Comparison of ENCODE assay signal across 15 cellular contexts in the genomic region with DNA sequence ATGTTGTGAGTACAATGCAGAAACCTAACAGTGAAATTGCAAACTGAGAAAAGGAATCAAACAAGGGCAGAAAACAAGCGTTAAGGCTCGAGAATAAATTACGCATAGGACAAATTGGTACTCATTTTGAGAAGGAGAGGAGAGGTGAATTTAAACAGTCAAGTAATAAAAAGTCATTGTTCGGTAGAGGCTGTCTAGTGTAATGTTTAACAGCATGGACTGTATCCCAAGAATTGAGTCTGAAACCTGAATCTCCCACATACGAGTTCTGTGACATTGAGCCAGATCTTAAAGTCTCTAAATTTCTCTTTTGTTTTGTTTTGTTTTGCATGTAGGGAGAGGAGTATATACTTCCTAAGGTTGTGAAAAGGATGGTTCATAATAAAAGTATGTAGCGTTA.
A peak's percentile ranks its signal among the peaks of the same experiment; 100 is the strongest.
DNase-seq lines count a peak whose midpoint lies in the region; ATAC-seq and TF ChIP-seq lines count a peak whose summit lies in the region.
"Had no signal": no experiment of that assay in that cellular context is flagged by ENCODE, and none has a peak within 500 bp of the region (broad histone marks: within the 10 kb centered on the region; RNA-seq: fewer than 3 reads in every experiment).

No MANE protein-coding gene starts in this region.

- H4K20me1 ChIP-seq in OCI-LY3 (ENCODE audit: insufficient read depth, low read length) = no peaks in the 10 kb centered on the region

- H3K4me1 Mint-ChIP-seq in activated CD8-positive, alpha-beta T cell treated with anti-CD3 and anti-CD28 coated beads for 36 hours (ENCODE audit: low read depth) = peaks cover 48% of the 10 kb centered on the region
- peaks cover 54% of the 10 kb centered on the region for H3K4me1 Mint-ChIP-seq in activated CD8-positive, alpha-beta T cell treated with anti-CD3 and anti-CD28 coated beads, Interleukin-2, amount 10 ng/mL, durations not matched to agents 7 days and 5 days (ENCODE audit: low read depth)
- H3K4me1 Mint-ChIP-seq in immature natural killer cell = peaks cover 54 to 71% of the 10 kb centered on the region in 2 donors
- peaks cover 48% of the 10 kb centered on the region for H3K4me1 Mint-ChIP-seq in stimulated activated effector memory CD8-positive, alpha-beta T cell treated with anti-CD3 and anti-CD28 coated beads, Interleukin-12 subunit alpha, Interleukin-12 subunit beta, amount 100 ng/mL, for 72 hours
- H3K4me1 Mint-ChIP-seq in mesothelial cell of epicardium = peaks cover 23% of the 10 kb centered on the region

- no peaks in the 10 kb centered on the region for H3K79me2 ChIP-seq in OCI-LY3 (ENCODE audit: low read length)

- peak overlapping the region; percentile 93 for H3K27ac Mint-ChIP-seq in activated CD8-positive, alpha-beta T cell treated with anti-CD3 and anti-CD28 coated beads for 36 hours
- H3K27ac Mint-ChIP-seq in activated CD8-positive, alpha-beta T cell treated with anti-CD3 and anti-CD28 coated beads, Interleukin-2, amount 10 ng/mL, durations not matched to agents 7 days and 5 days = no peak overlapping the region
- H3K27ac Mint-ChIP-seq in immature natural killer cell (peak overlapping the region in 5 of 6 donors; percentile 50 to 91 (median 70)), mesothelial cell of epicardium (no peak overlapping the region)
- H3K27ac Mint-ChIP-seq in stimulated activated effector memory CD8-positive, alpha-beta T cell treated with anti-CD3 and anti-CD28 coated beads, Interleukin-12 subunit alpha, Interleukin-12 subunit beta, amount 100 ng/mL, for 72 hours = peak overlapping the region; percentile 88

- no peaks in the 10 kb centered on the region for H3K27me3 Mint-ChIP-seq in activated CD8-positive, alpha-beta T cell treated with anti-CD3 and anti-CD28 coated beads for 36 hours
- no peaks in the 10 kb centered on the region for H3K27me3 Mint-ChIP-seq in activated CD8-positive, alpha-beta T cell treated with anti-CD3 and anti-CD28 coated beads, Interleukin-2, amount 10 ng/mL, durations not matched to agents 7 days and 5 days (ENCODE audit: low read depth)
- H3K27me3 Mint-ChIP-seq in immature natural killer cell (ENCODE audit: low read depth in 3 of 3) = no peaks in the 10 kb centered on the region
- H3K27me3 Mint-ChIP-seq in mesothelial cell of epicardium (ENCODE audit: low read depth) = no peaks in the 10 kb centered on the region

- ATAC-seq in activated CD8-positive, alpha-beta T cell treated with anti-CD3 and anti-CD28 coated beads for 36 hours = no peak
- no peak for ATAC-seq in activated CD8-positive, alpha-beta T cell treated with anti-CD3 and anti-CD28 coated beads, Interleukin-2, amount 10 ng/mL, durations not matched to agents 7 days and 5 days
- no peak for ATAC-seq in stimulated activated effector memory CD8-positive, alpha-beta T cell treated with anti-CD3 and anti-CD28 coated beads, Interleukin-12 subunit alpha, Interleukin-12 subunit beta, amount 100 ng/mL, for 72 hours
- no peak for ATAC-seq in HG02571 (IDR thresholded peaks at IDR 0.05; ENCODE audit: unreplicated experiment)

- peak overlapping the region; percentile 81 for H3K9ac ChIP-seq in OCI-LY3 (ENCODE audit: low read length)

- TF ChIP-seq CTCF in activated CD8-positive, alpha-beta T cell treated with anti-CD3 and anti-CD28 coated beads for 36 hours (IDR thresholded peaks at IDR 0.05) = no peak
- no peak for TF ChIP-seq CTCF in OCI-LY3 (IDR thresholded peaks at IDR 0.05; ENCODE audit: low read depth, low read length)
- no peak for TF ChIP-seq CTCF in mesothelial cell of epicardium (IDR thresholded peaks at IDR 0.05; ENCODE audit: unreplicated experiment)

- H3K4me1 ChIP-seq in OCI-LY3 (ENCODE audit: low read length) = peaks cover 50% of the 10 kb centered on the region

- intact Hi-C loops in activated CD8-positive, alpha-beta T cell treated with anti-CD3 and anti-CD28 coated beads for 36 hours (cut with micrococcal nuclease) = no loop called here

- peaks cover 7% of the 10 kb centered on the region; the same call in 1 of the 2 replicates for H3K9me3 ChIP-seq in OCI-LY3 (ENCODE audit: insufficient read depth, low read length)
- H3K9me3 ChIP-seq: Peyer's patch had no signal

- peaks cover 29% of the 10 kb centered on the region for H3K9me3 Mint-ChIP-seq in activated CD8-positive, alpha-beta T cell treated with anti-CD3 and anti-CD28 coated beads for 36 hours
- peaks cover 34% of the 10 kb centered on the region for H3K9me3 Mint-ChIP-seq in activated CD8-positive, alpha-beta T cell treated with anti-CD3 and anti-CD28 coated beads, Interleukin-2, amount 10 ng/mL, durations not matched to agents 7 days and 5 days (ENCODE audit: insufficient read depth)
- peaks cover 0 to 8% (median 0%) of the 10 kb centered on the region in 6 donors for H3K9me3 Mint-ChIP-seq in immature natural killer cell
- H3K9me3 Mint-ChIP-seq in stimulated activated effector memory CD8-positive, alpha-beta T cell treated with anti-CD3 and anti-CD28 coated beads, Interleukin-12 subunit alpha, Interleukin-12 subunit beta, amount 100 ng/mL, for 72 hours = peaks cover 7% of the 10 kb centered on the region
- no peaks in the 10 kb centered on the region for H3K9me3 Mint-ChIP-seq in mesothelial cell of epicardium

- peak overlapping the region; percentile 44 for H2AFZ ChIP-seq in OCI-LY3 (ENCODE audit: low read depth, low read length)

- H3K36me3 ChIP-seq in OCI-LY3 (replicated peaks; ENCODE audit: low read depth, low read length) = peaks cover 8% of the 10 kb centered on the region
- H3K36me3 ChIP-seq: Peyer's patch, WERI-Rb-1 had no signal

- peak overlapping the region; percentile 85 for H3K4me2 ChIP-seq in OCI-LY3 (ENCODE audit: low read length)

- POLR2A ChIA-PET in activated CD8-positive, alpha-beta T cell treated with anti-CD3 and anti-CD28 coated beads for 36 hours (lab: Charles Lee) = interaction anchor here (0.6 to 1.7 kb wide), 3 partner anchors 37 to 41 kb away, joined by 3 to 9 read pairs (median 3); no protein-coding TSS in a partner anchor
- POLR2A ChIA-PET in activated CD8-positive, alpha-beta T cell treated with anti-CD3 and anti-CD28 coated beads, Interleukin-2, amount 10 ng/mL, durations not matched to agents 7 days and 5 days (lab: Charles Lee) = interaction anchor here (1.2 to 3.6 kb wide), 3 partner anchors 43 to 217 kb away, joined by 3 to 35 read pairs (median 25); partner anchors contain the start of gene BTG1

- CTCF ChIA-PET in activated CD8-positive, alpha-beta T cell treated with anti-CD3 and anti-CD28 coated beads for 36 hours (lab: Charles Lee) = interaction anchor here (0.9 to 1.0 kb wide), 2 partner anchors 10 to 47 kb away, joined by 3 read pairs; no protein-coding TSS in a partner anchor
- CTCF ChIA-PET in activated CD8-positive, alpha-beta T cell treated with anti-CD3 and anti-CD28 coated beads, Interleukin-2, amount 10 ng/mL, durations not matched to agents 7 days and 5 days (lab: Charles Lee) = interaction anchor here (1.4 to 3.2 kb wide), 5 partner anchors 42 to 980 kb away, joined by 4 to 13 read pairs (median 11); partner anchors contain the start of gene BTG1

- peaks cover 20% of the 10 kb centered on the region for H3K36me3 Mint-ChIP-seq in activated CD8-positive, alpha-beta T cell treated with anti-CD3 and anti-CD28 coated beads for 36 hours (ENCODE audit: low read depth)
- peaks cover 58% of the 10 kb centered on the region for H3K36me3 Mint-ChIP-seq in activated CD8-positive, alpha-beta T cell treated with anti-CD3 and anti-CD28 coated beads, Interleukin-2, amount 10 ng/mL, durations not matched to agents 7 days and 5 days (ENCODE audit: low read depth)
- H3K36me3 Mint-ChIP-seq in immature natural killer cell (peaks cover 0 to 7% (median under 1%) of the 10 kb centered on the region in 3 donors), mesothelial cell of epicardium (no peaks in the 10 kb centered on the region)
- no peaks in the 10 kb centered on the region for H3K36me3 Mint-ChIP-seq in stimulated activated effector memory CD8-positive, alpha-beta T cell treated with anti-CD3 and anti-CD28 coated beads, Interleukin-12 subunit alpha, Interleukin-12 subunit beta, amount 100 ng/mL, for 72 hours

- no peak for DNase-seq in activated CD8-positive, alpha-beta T cell treated with anti-CD3 and anti-CD28 coated beads for 36 hours
- DNase-seq in activated CD8-positive, alpha-beta T cell treated with anti-CD3 and anti-CD28 coated beads, Interleukin-2, amount 10 ng/mL, durations not matched to agents 7 days and 5 days = no peak
- DNase-seq in immature natural killer cell (no peak), C1 segment of cervical spinal cord (lab: John Stamatoyannopoulos, UW) (no peak), mesothelial cell of epicardium (ENCODE audit: low spot score in 2 of 2, unreplicated experiment in 2 of 2) (no peak)
- DNase-seq in stimulated activated effector memory CD8-positive, alpha-beta T cell treated with anti-CD3 and anti-CD28 coated beads, Interleukin-12 subunit alpha, Interleukin-12 subunit beta, amount 100 ng/mL, for 72 hours (ENCODE audit: low spot score in 2 of 2) = no peak
- DNase-seq: activated CD8-positive, alpha-beta memory T cell treated with anti-CD3 and anti-CD28 coated beads, Interleukin-2, amount 50 U/mL, for 48 hours; H7; KG1; NCI-H524 treated with DMSO at 0.1 percent for 48 hours; stimulated activated CD8-positive, alpha-beta memory T cell treated with anti-CD3 and anti-CD28 coated beads, Interleukin-4, amount 100 ng/mL, for 48 hours; WERI-Rb-1 had no signal

- no peaks in the 10 kb centered on the region for H3K27me3 ChIP-seq in OCI-LY3 (ENCODE audit: low read depth, low read length)
- H3K27me3 ChIP-seq: Peyer's patch had no signal

- H3K4me3 Mint-ChIP-seq in activated CD8-positive, alpha-beta T cell treated with anti-CD3 and anti-CD28 coated beads for 36 hours = peak overlapping the region; percentile 3
- no peak overlapping the region for H3K4me3 Mint-ChIP-seq in activated CD8-positive, alpha-beta T cell treated with anti-CD3 and anti-CD28 coated beads, Interleukin-2, amount 10 ng/mL, durations not matched to agents 7 days and 5 days
- H3K4me3 Mint-ChIP-seq in immature natural killer cell (peak overlapping the region; percentile 1 to 80 (median 64)), mesothelial cell of epicardium (no peak overlapping the region)
- peak overlapping the region; percentile 67 for H3K4me3 Mint-ChIP-seq in stimulated activated effector memory CD8-positive, alpha-beta T cell treated with anti-CD3 and anti-CD28 coated beads, Interleukin-12 subunit alpha, Interleukin-12 subunit beta, amount 100 ng/mL, for 72 hours

- H3K4me3 ChIP-seq in OCI-LY3 (ENCODE audit: low read length) = peak overlapping the region; percentile 73

- peak overlapping the region; percentile 96 for H3K27ac ChIP-seq in OCI-LY3 (ENCODE audit: low read length)
- H3K27ac ChIP-seq: WERI-Rb-1 had no signal

Comparison
In these comparisons a context has a peak if more than half of its experiments do, and no peak if none do; other contexts are left out.
1. H3K27ac Mint-ChIP-seq: peak in activated CD8-positive, alpha-beta T cell treated with anti-CD3 and anti-CD28 coated beads for 36 hours (single experiment), immature natural killer cell (5 of 6) and stimulated activated effector memory CD8-positive, alpha-beta T cell treated with anti-CD3 and anti-CD28 coated beads, Interleukin-12 subunit alpha, Interleukin-12 subunit beta, amount 100 ng/mL, for 72 hours (single experiment); none in activated CD8-positive, alpha-beta T cell treated with anti-CD3 and anti-CD28 coated beads, Interleukin-2, amount 10 ng/mL, durations not matched to agents 7 days and 5 days (single experiment) and mesothelial cell of epicardium (single experiment).
2. H3K4me3 Mint-ChIP-seq: peak in activated CD8-positive, alpha-beta T cell treated with anti-CD3 and anti-CD28 coated beads for 36 hours (single experiment), immature natural killer cell (5 of 5) and stimulated activated effector memory CD8-positive, alpha-beta T cell treated with anti-CD3 and anti-CD28 coated beads, Interleukin-12 subunit alpha, Interleukin-12 subunit beta, amount 100 ng/mL, for 72 hours (single experiment); none in activated CD8-positive, alpha-beta T cell treated with anti-CD3 and anti-CD28 coated beads, Interleukin-2, amount 10 ng/mL, durations not matched to agents 7 days and 5 days (single experiment) and mesothelial cell of epicardium (single experiment).